In the genomic region with DNA sequence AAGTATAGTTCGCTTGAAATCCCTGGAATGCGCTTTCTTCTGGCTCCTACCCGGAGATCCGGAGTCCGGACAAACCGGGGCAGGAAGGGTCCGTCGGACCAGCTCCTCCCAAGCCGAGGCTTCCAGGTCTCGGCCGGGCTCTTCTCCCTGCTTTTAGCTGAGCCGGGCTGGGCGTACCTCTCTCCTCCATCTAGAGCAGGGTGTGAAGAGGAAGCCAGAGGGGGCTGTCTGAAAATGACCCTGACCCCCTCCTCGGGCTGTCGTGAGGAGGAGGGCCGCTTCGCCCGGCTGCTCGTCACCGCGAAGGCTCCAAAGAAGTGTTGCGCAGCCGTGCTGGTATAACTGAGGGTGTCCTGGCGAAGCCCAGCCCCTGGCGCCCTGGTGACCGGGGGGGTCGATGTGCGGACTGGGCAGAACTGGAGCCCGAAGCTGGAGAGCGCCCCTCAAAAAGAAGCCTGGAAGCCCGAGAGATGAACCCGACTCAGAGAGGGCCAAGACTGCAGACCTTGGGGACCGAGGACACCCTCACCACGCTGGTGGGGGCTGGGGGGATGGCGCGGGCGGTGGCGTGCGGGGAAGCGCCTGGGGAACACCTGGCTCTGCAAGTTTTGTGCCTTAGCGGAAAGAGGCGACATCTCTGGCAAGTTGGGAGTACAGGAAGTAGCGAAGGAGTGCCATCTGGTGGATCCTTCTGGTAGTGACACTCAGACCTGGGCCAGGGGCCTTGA, we compare ENCODE assay signal across 1 cellular context.
A peak's percentile ranks its signal among the peaks of the same experiment; 100 is the strongest.
TF ChIP-seq lines count a peak whose summit lies in the region.

No MANE protein-coding gene starts in this region.

TF ChIP-seq in HepG2, 621 proteins besides CTCF, POLR2A, EP300 and RAD21 (continued from another document and continues in another):
- TF ChIP-seq, protein P1, sequence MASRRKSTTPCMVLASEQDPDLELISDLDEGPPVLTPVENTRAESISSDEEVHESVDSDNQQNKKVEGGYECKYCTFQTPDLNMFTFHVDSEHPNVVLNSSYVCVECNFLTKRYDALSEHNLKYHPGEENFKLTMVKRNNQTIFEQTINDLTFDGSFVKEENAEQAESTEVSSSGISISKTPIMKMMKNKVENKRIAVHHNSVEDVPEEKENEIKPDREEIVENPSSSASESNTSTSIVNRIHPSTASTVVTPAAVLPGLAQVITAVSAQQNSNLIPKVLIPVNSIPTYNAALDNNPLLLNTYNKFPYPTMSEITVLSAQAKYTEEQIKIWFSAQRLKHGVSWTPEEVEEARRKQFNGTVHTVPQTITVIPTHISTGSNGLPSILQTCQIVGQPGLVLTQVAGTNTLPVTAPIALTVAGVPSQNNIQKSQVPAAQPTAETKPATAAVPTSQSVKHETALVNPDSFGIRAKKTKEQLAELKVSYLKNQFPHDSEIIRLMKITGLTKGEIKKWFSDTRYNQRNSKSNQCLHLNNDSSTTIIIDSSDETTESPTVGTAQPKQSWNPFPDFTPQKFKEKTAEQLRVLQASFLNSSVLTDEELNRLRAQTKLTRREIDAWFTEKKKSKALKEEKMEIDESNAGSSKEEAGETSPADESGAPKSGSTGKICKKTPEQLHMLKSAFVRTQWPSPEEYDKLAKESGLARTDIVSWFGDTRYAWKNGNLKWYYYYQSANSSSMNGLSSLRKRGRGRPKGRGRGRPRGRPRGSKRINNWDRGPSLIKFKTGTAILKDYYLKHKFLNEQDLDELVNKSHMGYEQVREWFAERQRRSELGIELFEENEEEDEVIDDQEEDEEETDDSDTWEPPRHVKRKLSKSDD (CRISPR knock-in tag; IDR thresholded peaks at IDR 0.05; ENCODE audit: low read depth), result no peak
- no peak for TF ChIP-seq ZNF431 (CRISPR knock-in tag; IDR thresholded peaks at IDR 0.05; ENCODE audit: borderline replicate concordance, low read depth)
- TF ChIP-seq HNRNPUL1 (IDR thresholded peaks at IDR 0.05; ENCODE audit: low read depth, low read length), result no peak
- no peak for TF ChIP-seq CENPT (CRISPR knock-in tag; IDR thresholded peaks at IDR 0.05; ENCODE audit: low read depth)
- no peak for TF ChIP-seq NFATC3 (CRISPR knock-in tag; IDR thresholded peaks at IDR 0.05)
- TF ChIP-seq ZNF552 (CRISPR knock-in tag; IDR thresholded peaks at IDR 0.05; ENCODE audit: borderline replicate concordance), result no peak
- no peak for TF ChIP-seq ZNF383 (CRISPR knock-in tag; IDR thresholded peaks at IDR 0.05; ENCODE audit: borderline replicate concordance)
- TF ChIP-seq KLF6 (CRISPR knock-in tag; IDR thresholded peaks at IDR 0.05), result no peak; the same call in 1 of the 2 replicates
- TF ChIP-seq, protein P2, sequence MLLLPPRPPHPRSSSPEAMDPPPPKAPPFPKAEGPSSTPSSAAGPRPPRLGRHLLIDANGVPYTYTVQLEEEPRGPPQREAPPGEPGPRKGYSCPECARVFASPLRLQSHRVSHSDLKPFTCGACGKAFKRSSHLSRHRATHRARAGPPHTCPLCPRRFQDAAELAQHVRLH (CRISPR knock-in tag; IDR thresholded peaks at IDR 0.05; ENCODE audit: borderline replicate concordance, low read depth), result no peak; the same call in 1 of the 2 replicates
- TF ChIP-seq CHD2 (IDR thresholded peaks at IDR 0.05; ENCODE audit: low read depth, low read length), result no peak
- TF ChIP-seq, protein P3, sequence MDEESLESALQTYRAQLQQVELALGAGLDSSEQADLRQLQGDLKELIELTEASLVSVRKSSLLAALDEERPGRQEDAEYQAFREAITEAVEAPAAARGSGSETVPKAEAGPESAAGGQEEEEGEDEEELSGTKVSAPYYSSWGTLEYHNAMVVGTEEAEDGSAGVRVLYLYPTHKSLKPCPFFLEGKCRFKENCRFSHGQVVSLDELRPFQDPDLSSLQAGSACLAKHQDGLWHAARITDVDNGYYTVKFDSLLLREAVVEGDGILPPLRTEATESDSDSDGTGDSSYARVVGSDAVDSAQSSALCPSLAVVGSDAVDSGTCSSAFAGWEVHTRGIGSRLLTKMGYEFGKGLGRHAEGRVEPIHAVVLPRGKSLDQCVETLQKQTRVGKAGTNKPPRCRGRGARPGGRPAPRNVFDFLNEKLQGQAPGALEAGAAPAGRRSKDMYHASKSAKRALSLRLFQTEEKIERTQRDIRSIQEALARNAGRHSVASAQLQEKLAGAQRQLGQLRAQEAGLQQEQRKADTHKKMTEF (CRISPR knock-in tag; IDR thresholded peaks at IDR 0.05), result peak; percentile 25; the same call in 1 of the 2 replicates
- TF ChIP-seq, protein P4, sequence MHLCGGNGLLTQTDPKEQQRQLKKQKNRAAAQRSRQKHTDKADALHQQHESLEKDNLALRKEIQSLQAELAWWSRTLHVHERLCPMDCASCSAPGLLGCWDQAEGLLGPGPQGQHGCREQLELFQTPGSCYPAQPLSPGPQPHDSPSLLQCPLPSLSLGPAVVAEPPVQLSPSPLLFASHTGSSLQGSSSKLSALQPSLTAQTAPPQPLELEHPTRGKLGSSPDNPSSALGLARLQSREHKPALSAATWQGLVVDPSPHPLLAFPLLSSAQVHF (CRISPR knock-in tag; IDR thresholded peaks at IDR 0.05), result no peak
- peak; percentile 59; the same call in 1 of the 2 replicates for TF ChIP-seq GZF1 (CRISPR knock-in tag; IDR thresholded peaks at IDR 0.05)
- TF ChIP-seq ZNF660 (CRISPR knock-in tag; IDR thresholded peaks at IDR 0.05; ENCODE audit: borderline replicate concordance, low read depth), result no peak
- no peak for TF ChIP-seq ZNF557 (CRISPR knock-in tag; IDR thresholded peaks at IDR 0.05)
- no peak for TF ChIP-seq ZMAT3 (CRISPR knock-in tag; conservative IDR thresholded peaks at IDR 0.05)
- no peak for TF ChIP-seq ZNF20 (CRISPR knock-in tag; IDR thresholded peaks at IDR 0.05)
- TF ChIP-seq, protein P5, sequence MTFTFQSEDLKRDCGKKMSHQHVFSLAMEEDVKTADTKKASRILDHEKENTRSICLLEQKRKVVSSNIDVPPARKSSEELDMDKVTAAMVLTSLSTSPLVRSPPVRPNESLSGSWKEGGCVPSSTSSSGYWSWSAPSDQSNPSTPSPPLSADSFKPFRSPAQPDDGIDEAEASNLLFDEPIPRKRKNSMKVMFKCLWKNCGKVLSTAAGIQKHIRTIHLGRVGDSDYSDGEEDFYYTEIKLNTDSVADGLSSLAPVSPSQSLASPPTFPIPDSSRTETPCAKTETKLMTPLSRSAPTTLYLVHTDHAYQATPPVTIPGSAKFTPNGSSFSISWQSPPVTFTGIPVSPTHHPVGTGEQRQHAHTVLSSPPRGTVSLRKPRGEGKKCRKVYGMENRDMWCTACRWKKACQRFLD (CRISPR knock-in tag; IDR thresholded peaks at IDR 0.05; ENCODE audit: borderline replicate concordance), result 0 out of 2 replicates have a peak, but pooled peaks have one; percentile 41
- TF ChIP-seq ZNF839 (CRISPR knock-in tag; IDR thresholded peaks at IDR 0.05; ENCODE audit: borderline replicate concordance), result no peak
- TF ChIP-seq TBX3 (IDR thresholded peaks at IDR 0.05; ENCODE audit: borderline replicate concordance), result no peak
- no peak for TF ChIP-seq ZSCAN20 (CRISPR knock-in tag; IDR thresholded peaks at IDR 0.05; ENCODE audit: borderline replicate concordance)
- no peak for TF ChIP-seq PRMT3 (CRISPR knock-in tag; IDR thresholded peaks at IDR 0.05; ENCODE audit: borderline replicate concordance, low read depth)
- TF ChIP-seq, protein P6, sequence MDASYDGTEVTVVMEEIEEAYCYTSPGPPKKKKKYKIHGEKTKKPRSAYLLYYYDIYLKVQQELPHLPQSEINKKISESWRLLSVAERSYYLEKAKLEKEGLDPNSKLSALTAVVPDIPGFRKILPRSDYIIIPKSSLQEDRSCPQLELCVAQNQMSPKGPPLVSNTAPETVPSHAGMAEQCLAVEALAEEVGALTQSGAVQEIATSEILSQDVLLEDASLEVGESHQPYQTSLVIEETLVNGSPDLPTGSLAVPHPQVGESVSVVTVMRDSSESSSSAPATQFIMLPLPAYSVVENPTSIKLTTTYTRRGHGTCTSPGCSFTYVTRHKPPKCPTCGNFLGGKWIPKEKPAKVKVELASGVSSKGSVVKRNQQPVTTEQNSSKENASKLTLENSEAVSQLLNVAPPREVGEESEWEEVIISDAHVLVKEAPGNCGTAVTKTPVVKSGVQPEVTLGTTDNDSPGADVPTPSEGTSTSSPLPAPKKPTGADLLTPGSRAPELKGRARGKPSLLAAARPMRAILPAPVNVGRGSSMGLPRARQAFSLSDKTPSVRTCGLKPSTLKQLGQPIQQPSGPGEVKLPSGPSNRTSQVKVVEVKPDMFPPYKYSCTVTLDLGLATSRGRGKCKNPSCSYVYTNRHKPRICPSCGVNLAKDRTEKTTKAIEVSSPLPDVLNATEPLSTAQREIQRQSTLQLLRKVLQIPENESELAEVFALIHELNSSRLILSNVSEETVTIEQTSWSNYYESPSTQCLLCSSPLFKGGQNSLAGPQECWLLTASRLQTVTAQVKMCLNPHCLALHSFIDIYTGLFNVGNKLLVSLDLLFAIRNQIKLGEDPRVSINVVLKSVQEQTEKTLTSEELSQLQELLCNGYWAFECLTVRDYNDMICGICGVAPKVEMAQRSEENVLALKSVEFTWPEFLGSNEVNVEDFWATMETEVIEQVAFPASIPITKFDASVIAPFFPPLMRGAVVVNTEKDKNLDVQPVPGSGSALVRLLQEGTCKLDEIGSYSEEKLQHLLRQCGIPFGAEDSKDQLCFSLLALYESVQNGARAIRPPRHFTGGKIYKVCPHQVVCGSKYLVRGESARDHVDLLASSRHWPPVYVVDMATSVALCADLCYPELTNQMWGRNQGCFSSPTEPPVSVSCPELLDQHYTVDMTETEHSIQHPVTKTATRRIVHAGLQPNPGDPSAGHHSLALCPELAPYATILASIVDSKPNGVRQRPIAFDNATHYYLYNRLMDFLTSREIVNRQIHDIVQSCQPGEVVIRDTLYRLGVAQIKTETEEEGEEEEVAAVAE (CRISPR knock-in tag; IDR thresholded peaks at IDR 0.05; ENCODE audit: borderline replicate concordance), result no peak
- no peak for TF ChIP-seq ZNF382 (CRISPR knock-in tag; IDR thresholded peaks at IDR 0.05; ENCODE audit: borderline replicate concordance)
- no peak for TF ChIP-seq ZFP36L1 (CRISPR knock-in tag; IDR thresholded peaks at IDR 0.05)
- no peak for TF ChIP-seq NFE2L2 (IDR thresholded peaks at IDR 0.05; ENCODE audit: low read length)
- TF ChIP-seq, protein P7, sequence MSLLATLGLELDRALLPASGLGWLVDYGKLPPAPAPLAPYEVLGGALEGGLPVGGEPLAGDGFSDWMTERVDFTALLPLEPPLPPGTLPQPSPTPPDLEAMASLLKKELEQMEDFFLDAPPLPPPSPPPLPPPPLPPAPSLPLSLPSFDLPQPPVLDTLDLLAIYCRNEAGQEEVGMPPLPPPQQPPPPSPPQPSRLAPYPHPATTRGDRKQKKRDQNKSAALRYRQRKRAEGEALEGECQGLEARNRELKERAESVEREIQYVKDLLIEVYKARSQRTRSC (CRISPR knock-in tag; IDR thresholded peaks at IDR 0.05; ENCODE audit: low read depth), result no peak
- TF ChIP-seq TARDBP (CRISPR knock-in tag; IDR thresholded peaks at IDR 0.05), result 0 out of 2 replicates have a peak, but pooled peaks have one; percentile 10
- peak; percentile 46; the same call in 1 of the 2 replicates for TF ChIP-seq SALL1 (CRISPR knock-in tag; IDR thresholded peaks at IDR 0.05)
- no peak for TF ChIP-seq EED (CRISPR knock-in tag; IDR thresholded peaks at IDR 0.05)
- TF ChIP-seq ZNF251 (CRISPR knock-in tag; IDR thresholded peaks at IDR 0.05), result no peak
- TF ChIP-seq, protein P8, sequence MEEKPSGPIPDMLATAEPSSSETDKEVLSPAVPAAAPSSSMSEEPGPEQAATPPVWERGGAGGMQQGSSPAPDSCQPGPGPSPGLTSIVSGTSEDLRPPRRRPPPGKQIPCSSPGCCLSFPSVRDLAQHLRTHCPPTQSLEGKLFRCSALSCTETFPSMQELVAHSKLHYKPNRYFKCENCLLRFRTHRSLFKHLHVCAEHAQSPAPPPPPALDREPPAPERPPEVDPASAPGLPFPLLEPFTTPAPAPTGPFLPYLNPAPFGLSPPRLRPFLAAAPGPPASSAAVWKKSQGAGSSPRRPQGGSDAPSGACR (CRISPR knock-in tag; IDR thresholded peaks at IDR 0.05), result 0 out of 2 replicates have a peak, but pooled peaks have one; percentile 48
- no peak for TF ChIP-seq ZNF549 (CRISPR knock-in tag; IDR thresholded peaks at IDR 0.05)
- TF ChIP-seq, protein P9, sequence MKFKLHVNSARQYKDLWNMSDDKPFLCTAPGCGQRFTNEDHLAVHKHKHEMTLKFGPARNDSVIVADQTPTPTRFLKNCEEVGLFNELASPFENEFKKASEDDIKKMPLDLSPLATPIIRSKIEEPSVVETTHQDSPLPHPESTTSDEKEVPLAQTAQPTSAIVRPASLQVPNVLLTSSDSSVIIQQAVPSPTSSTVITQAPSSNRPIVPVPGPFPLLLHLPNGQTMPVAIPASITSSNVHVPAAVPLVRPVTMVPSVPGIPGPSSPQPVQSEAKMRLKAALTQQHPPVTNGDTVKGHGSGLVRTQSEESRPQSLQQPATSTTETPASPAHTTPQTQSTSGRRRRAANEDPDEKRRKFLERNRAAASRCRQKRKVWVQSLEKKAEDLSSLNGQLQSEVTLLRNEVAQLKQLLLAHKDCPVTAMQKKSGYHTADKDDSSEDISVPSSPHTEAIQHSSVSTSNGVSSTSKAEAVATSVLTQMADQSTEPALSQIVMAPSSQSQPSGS (CRISPR knock-in tag; IDR thresholded peaks at IDR 0.05), result 0 out of 2 replicates have a peak, but pooled peaks have one; percentile 8
- TF ChIP-seq, protein P10, sequence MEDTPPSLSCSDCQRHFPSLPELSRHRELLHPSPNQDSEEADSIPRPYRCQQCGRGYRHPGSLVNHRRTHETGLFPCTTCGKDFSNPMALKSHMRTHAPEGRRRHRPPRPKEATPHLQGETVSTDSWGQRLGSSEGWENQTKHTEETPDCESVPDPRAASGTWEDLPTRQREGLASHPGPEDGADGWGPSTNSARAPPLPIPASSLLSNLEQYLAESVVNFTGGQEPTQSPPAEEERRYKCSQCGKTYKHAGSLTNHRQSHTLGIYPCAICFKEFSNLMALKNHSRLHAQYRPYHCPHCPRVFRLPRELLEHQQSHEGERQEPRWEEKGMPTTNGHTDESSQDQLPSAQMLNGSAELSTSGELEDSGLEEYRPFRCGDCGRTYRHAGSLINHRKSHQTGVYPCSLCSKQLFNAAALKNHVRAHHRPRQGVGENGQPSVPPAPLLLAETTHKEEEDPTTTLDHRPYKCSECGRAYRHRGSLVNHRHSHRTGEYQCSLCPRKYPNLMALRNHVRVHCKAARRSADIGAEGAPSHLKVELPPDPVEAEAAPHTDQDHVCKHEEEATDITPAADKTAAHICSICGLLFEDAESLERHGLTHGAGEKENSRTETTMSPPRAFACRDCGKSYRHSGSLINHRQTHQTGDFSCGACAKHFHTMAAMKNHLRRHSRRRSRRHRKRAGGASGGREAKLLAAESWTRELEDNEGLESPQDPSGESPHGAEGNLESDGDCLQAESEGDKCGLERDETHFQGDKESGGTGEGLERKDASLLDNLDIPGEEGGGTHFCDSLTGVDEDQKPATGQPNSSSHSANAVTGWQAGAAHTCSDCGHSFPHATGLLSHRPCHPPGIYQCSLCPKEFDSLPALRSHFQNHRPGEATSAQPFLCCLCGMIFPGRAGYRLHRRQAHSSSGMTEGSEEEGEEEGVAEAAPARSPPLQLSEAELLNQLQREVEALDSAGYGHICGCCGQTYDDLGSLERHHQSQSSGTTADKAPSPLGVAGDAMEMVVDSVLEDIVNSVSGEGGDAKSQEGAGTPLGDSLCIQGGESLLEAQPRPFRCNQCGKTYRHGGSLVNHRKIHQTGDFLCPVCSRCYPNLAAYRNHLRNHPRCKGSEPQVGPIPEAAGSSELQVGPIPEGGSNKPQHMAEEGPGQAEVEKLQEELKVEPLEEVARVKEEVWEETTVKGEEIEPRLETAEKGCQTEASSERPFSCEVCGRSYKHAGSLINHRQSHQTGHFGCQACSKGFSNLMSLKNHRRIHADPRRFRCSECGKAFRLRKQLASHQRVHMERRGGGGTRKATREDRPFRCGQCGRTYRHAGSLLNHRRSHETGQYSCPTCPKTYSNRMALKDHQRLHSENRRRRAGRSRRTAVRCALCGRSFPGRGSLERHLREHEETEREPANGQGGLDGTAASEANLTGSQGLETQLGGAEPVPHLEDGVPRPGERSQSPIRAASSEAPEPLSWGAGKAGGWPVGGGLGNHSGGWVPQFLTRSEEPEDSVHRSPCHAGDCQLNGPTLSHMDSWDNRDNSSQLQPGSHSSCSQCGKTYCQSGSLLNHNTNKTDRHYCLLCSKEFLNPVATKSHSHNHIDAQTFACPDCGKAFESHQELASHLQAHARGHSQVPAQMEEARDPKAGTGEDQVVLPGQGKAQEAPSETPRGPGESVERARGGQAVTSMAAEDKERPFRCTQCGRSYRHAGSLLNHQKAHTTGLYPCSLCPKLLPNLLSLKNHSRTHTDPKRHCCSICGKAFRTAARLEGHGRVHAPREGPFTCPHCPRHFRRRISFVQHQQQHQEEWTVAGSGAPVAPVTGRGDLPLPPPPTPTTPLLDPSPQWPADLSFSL (CRISPR knock-in tag; IDR thresholded peaks at IDR 0.05), result no peak
